1 cellular context compared by ENCODE assay signal in the genomic region with DNA sequence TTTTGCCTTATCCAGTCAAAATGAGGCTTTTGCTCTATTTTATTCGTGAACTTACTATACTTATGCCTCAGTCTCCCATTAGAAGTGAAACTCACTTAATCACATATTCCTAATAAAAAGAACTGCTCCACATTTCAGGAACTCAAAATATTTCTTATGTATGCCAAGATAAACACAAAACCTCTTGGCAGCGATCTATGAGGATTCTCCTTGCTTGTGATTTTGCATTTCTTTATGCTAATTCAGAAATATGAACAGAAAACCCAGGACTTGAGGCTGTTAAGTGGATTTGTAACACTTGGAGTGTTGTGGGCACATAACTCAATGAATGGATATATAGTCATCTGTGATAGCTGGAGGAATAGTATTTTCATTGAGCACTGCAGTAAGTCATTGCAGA.
TF ChIP-seq lines count a peak whose summit lies in the region.

No MANE protein-coding gene starts in this region.

TF ChIP-seq in WTC11, 78 proteins besides CTCF, POLR2A, EP300 and RAD21 (continued from another document):
- TF ChIP-seq, protein P1, sequence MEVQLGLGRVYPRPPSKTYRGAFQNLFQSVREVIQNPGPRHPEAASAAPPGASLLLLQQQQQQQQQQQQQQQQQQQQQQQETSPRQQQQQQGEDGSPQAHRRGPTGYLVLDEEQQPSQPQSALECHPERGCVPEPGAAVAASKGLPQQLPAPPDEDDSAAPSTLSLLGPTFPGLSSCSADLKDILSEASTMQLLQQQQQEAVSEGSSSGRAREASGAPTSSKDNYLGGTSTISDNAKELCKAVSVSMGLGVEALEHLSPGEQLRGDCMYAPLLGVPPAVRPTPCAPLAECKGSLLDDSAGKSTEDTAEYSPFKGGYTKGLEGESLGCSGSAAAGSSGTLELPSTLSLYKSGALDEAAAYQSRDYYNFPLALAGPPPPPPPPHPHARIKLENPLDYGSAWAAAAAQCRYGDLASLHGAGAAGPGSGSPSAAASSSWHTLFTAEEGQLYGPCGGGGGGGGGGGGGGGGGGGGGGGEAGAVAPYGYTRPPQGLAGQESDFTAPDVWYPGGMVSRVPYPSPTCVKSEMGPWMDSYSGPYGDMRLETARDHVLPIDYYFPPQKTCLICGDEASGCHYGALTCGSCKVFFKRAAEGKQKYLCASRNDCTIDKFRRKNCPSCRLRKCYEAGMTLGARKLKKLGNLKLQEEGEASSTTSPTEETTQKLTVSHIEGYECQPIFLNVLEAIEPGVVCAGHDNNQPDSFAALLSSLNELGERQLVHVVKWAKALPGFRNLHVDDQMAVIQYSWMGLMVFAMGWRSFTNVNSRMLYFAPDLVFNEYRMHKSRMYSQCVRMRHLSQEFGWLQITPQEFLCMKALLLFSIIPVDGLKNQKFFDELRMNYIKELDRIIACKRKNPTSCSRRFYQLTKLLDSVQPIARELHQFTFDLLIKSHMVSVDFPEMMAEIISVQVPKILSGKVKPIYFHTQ (CRISPR knock-in tag; IDR thresholded peaks at IDR 0.05): no peak
- TF ChIP-seq, protein P2, sequence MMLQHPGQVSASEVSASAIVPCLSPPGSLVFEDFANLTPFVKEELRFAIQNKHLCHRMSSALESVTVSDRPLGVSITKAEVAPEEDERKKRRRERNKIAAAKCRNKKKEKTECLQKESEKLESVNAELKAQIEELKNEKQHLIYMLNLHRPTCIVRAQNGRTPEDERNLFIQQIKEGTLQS (CRISPR knock-in tag; conservative IDR thresholded peaks at IDR 0.05): no peak
- TF ChIP-seq, protein P3, sequence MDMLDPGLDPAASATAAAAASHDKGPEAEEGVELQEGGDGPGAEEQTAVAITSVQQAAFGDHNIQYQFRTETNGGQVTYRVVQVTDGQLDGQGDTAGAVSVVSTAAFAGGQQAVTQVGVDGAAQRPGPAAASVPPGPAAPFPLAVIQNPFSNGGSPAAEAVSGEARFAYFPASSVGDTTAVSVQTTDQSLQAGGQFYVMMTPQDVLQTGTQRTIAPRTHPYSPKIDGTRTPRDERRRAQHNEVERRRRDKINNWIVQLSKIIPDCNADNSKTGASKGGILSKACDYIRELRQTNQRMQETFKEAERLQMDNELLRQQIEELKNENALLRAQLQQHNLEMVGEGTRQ (CRISPR knock-in tag; IDR thresholded peaks at IDR 0.05): no peak
- TF ChIP-seq ZNF671 (CRISPR knock-in tag; IDR thresholded peaks at IDR 0.05) (no peak), ZNF121 (CRISPR knock-in tag; IDR thresholded peaks at IDR 0.05) (no peak), CBFB (CRISPR knock-in tag; IDR thresholded peaks at IDR 0.05; ENCODE audit: low read depth) (no peak), OVOL2 (CRISPR knock-in tag; IDR thresholded peaks at IDR 0.05; ENCODE audit: borderline replicate concordance) (no peak), TP53 (CRISPR knock-in tag; IDR thresholded peaks at IDR 0.05) (no peak), JAZF1 (CRISPR knock-in tag; IDR thresholded peaks at IDR 0.05) (no peak)
- TF ChIP-seq, protein P4, sequence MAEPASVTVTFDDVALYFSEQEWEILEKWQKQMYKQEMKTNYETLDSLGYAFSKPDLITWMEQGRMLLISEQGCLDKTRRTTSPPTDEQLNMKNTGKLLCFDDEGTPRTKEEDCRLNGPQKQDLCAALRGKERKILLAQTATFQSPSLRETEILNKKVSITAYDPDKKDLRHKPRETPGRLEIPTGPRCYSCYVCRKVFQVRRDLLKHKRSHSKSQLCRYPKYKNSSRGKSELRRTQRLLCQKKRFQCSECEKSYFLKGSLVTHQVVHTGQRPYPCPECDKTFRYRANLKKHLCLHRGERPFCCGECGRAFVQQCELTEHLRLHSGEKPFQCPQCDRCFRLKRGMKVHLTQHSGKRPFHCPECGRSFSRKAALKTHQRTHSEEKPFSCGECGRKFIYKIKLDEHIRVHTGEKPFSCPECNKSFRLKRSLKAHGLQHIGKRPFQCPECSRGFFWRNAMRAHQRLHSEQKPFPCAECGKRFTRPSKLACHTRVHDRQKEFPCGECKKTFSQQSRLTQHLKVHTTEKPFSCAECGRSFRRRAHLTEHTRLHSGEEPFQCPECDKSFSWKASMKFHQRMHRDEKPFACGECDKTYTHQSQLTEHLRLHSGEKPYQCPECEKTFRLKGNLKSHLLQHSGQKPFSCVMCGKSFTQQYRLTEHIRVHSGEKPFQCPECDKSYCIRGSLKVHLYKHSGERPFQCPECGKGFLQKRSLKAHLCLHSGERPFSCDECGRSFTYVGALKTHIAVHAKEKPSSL (CRISPR knock-in tag; conservative IDR thresholded peaks at IDR 0.05): no peak
- TF ChIP-seq, protein P5, sequence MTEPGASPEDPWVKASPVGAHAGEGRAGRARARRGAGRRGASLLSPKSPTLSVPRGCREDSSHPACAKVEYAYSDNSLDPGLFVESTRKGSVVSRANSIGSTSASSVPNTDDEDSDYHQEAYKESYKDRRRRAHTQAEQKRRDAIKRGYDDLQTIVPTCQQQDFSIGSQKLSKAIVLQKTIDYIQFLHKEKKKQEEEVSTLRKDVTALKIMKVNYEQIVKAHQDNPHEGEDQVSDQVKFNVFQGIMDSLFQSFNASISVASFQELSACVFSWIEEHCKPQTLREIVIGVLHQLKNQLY (CRISPR knock-in tag; IDR thresholded peaks at IDR 0.05): no peak
